In the genomic region with DNA sequence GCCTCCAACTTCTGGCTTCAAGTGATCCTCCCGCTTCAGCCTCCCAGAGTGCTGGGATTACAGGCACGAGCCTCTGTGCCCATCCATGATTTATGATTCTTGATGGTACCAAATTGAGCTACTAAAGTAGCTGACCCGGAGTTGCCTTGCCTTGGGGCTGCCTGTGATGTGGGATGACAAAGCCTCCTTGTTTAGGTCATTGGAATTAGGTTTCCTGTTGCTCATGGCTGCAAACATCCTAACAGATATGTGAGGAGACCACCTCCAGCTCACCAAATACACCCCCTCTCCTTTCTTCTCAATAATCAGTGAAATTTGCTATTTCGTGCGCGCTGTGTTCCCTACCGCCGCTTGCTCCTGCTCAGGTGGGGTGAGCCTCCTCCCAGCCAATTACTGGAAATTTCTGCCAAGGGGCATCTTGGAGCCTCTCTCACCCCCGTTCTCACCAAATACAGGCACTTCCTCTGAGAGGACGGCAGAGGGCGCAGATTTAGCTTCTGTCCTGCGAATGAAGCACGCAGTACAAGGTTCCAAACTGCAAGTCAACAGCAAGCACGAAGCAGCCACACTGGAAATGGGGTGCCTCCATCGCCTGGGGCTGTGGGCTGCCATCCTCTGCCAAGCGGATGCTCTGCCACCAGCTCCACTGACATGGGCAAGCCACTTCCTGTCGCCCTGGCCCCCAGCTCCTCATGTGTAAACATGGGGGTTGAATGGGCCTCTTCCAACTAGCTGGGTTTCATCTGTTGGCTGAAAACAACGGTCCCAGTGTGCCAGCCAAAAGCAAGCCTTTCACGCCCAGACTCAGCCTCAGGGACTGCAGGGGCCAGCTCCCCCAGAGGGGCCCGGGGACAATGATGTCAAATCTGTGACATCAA, we compare ENCODE assay signal across 8 cellular contexts.
A peak's percentile ranks its signal among the peaks of the same experiment; 100 is the strongest.
DNase-seq lines count a peak whose midpoint lies in the region; ATAC-seq and TF ChIP-seq lines count a peak whose summit lies in the region.

No MANE protein-coding gene starts in this region.

- no peak overlapping the region for H3K9ac ChIP-seq in OCI-LY3 (ENCODE audit: low read length)

- no peaks in the 10 kb centered on the region for H3K36me3 ChIP-seq in OCI-LY3 (replicated peaks; ENCODE audit: low read depth, low read length)

- H3K27ac ChIP-seq in OCI-LY3 (ENCODE audit: low read length) = no peak overlapping the region

- peak; percentile 54 for DNase-seq in DMS 273 treated with DMSO at 0.1 percent for 48 hours (lab: John Stamatoyannopoulos, UW)
- peak; percentile 54 for DNase-seq in activated T-cell treated with anti-CD3 and anti-CD28 coated beads for 48 hours (ENCODE audit: low read depth)
- DNase-seq in epithelial cell of proximal tubule (ENCODE audit: low read depth) = no peak
- DNase-seq in myocyte (ENCODE audit: low read depth) = peak; percentile 76
- peak; percentile 21 for DNase-seq in stimulated activated CD8-positive, alpha-beta memory T cell treated with anti-CD3 and anti-CD28 coated beads, Interleukin-7, amount 100 ng/mL, for 24 hours (ENCODE audit: low read depth)

- H2AFZ ChIP-seq in OCI-LY3 (ENCODE audit: low read depth, low read length) = no peak overlapping the region

- H3K4me2 ChIP-seq in OCI-LY3 (ENCODE audit: low read length) = peak overlapping the region; percentile 63

- peaks cover 4% of the 10 kb centered on the region; the same call in 1 of the 2 replicates for H3K4me1 ChIP-seq in OCI-LY3 (ENCODE audit: low read length)

- peak; percentile 78 for ATAC-seq in HG03280 (IDR thresholded peaks at IDR 0.05; ENCODE audit: unreplicated experiment)
- no peak for ATAC-seq in HG03039 (IDR thresholded peaks at IDR 0.05; ENCODE audit: unreplicated experiment)

- no peaks in the 10 kb centered on the region for H3K9me3 ChIP-seq in OCI-LY3 (ENCODE audit: insufficient read depth, low read length)

- H3K27me3 ChIP-seq in OCI-LY3 (ENCODE audit: low read depth, low read length) = peaks cover 7% of the 10 kb centered on the region; the same call in 1 of the 2 replicates

- TF ChIP-seq CTCF in OCI-LY3 (IDR thresholded peaks at IDR 0.05; ENCODE audit: low read depth, low read length) (peak; percentile 86), epithelial cell of proximal tubule (conservative IDR thresholded peaks at IDR 0.05; ENCODE audit: low read depth, low read length) (peak; percentile 85)

- no peaks in the 10 kb centered on the region for H3K79me2 ChIP-seq in OCI-LY3 (ENCODE audit: low read length)

- H3K4me3 ChIP-seq in OCI-LY3 (ENCODE audit: low read length) = no peak overlapping the region
- H3K4me3 ChIP-seq in epithelial cell of proximal tubule (ENCODE audit: low read depth, low read length) = no peak overlapping the region

- no peaks in the 10 kb centered on the region for H4K20me1 ChIP-seq in OCI-LY3 (ENCODE audit: insufficient read depth, low read length)
